In genomic region chr20:2151805-2152727, GRCh38 we compare ENCODE assay signal across 12 cellular contexts. TPM values are rescaled to one million over a fixed set of nuclear protein-coding genes. Genes with fewer than 3 reads are reported as not detected.
DNase-seq lines count a peak whose midpoint lies in the region; ATAC-seq and TF ChIP-seq lines count a peak whose summit lies in the region.
"Had no signal": no experiment of that assay in that cellular context is flagged by ENCODE, and none has a peak within 500 bp of the region (broad histone marks: within the 10 kb centered on the region; RNA-seq: fewer than 3 reads in every experiment).

No MANE protein-coding gene starts in this region.

- TF ChIP-seq RAD21 in SK-N-SH (IDR thresholded peaks at IDR 0.05; ENCODE audit: low read length) = no peak

- H2AFZ ChIP-seq in GM23248 (no peak overlapping the region), SK-N-SH (ENCODE audit: low read depth) (no peak overlapping the region), smooth muscle cell (ENCODE audit: low read depth) (no peak overlapping the region)

- H3K36me3 ChIP-seq in GM23248 (ENCODE audit: low read depth) = no peaks in the 10 kb centered on the region
- peaks cover 0 to 5% of the 10 kb centered on the region in 2 experiments for H3K36me3 ChIP-seq in SK-N-SH (replicated peaks in 1 of 2; ENCODE audit: control insufficient read depth in 1 of 2, insufficient read depth in 2 of 2, low read length in 1 of 2)
- peaks cover 0 to 26% (median 0%) of the 10 kb centered on the region in 9 donors for H3K36me3 ChIP-seq in heart right ventricle
- no peaks in the 10 kb centered on the region for H3K36me3 ChIP-seq in smooth muscle cell (ENCODE audit: low read depth)

- H3K9ac ChIP-seq in GM23248 (peak overlapping the region; percentile 28; the same call in 1 of the 2 replicates), SK-N-SH (no peak overlapping the region), smooth muscle cell (ENCODE audit: low read depth) (no peak overlapping the region)

- CTCF ChIA-PET in SK-N-SH (lab: Yijun Ruan, JAX) = interaction anchor here (0.7 to 5.2 kb wide), 5 partner anchors 12 to 388 kb away, joined by 4 to 39 read pairs (median 5); no protein-coding TSS in a partner anchor

- peak in 1 of 2 experiments; percentile 29; a peak in 1 of 4 replicates for TF ChIP-seq EP300 in SK-N-SH (IDR thresholded peaks at IDR 0.05; ENCODE audit: borderline replicate concordance in 1 of 2, low read depth in 1 of 2, low read length in 1 of 2)

- no peak for TF ChIP-seq CTCF in SK-N-SH (IDR thresholded peaks at IDR 0.05)
- no peak for TF ChIP-seq CTCF in heart right ventricle (IDR thresholded peaks at IDR 0.05)
- no peak for TF ChIP-seq CTCF in smooth muscle cell (IDR thresholded peaks at IDR 0.05; ENCODE audit: borderline replicate concordance, insufficient read depth, poor library complexity, severe bottlenecking)

- ATAC-seq in heart right ventricle (peak; percentile 41 to 86 (median 73)), GM21367 (IDR thresholded peaks at IDR 0.05; ENCODE audit: unreplicated experiment) (no peak), HG02763 (IDR thresholded peaks at IDR 0.05; ENCODE audit: unreplicated experiment) (no peak)

- POLR2A ChIA-PET in SK-N-SH (lab: Yijun Ruan, JAX) = interaction anchor here (1.2 kb wide), 1 partner anchor 49 kb away, joined by 5 read pairs; no protein-coding TSS in a partner anchor

- H3K27ac ChIP-seq in GM23248 (peak overlapping the region; percentile 63), SK-N-SH (ENCODE audit: low read depth in 2 of 2, low read length in 1 of 2) (no peak overlapping the region), heart right ventricle (peak overlapping the region in 8 of 10 donors; percentile 30 to 65 (median 44)), smooth muscle cell (ENCODE audit: low read depth) (peak overlapping the region; percentile 52)
- H3K27ac ChIP-seq: SK-N-MC had no signal

- H3K9me3 ChIP-seq in GM23248 (ENCODE audit: low read depth) (no peaks in the 10 kb centered on the region), SK-N-SH (no peaks in the 10 kb centered on the region), heart right ventricle (no peaks in the 10 kb centered on the region), smooth muscle cell (replicated peaks; ENCODE audit: low read depth) (no peaks in the 10 kb centered on the region)
- H3K9me3 ChIP-seq: adrenal gland, esophagus squamous epithelium had no signal

- WGBS in GM23248 (ENCODE audit: low coverage in 1 of 2, low lambda C conversion rate in 2 of 2, missing lambda C conversion rate in 2 of 2), 2 experiments = 36 to 40% methylated on average over 7 of the region's 7 CpGs
- WGBS in SK-N-SH (ENCODE audit: low lambda C conversion rate) = 82% methylated on average over 7 of the region's 7 CpGs
- 61 to 65% methylated on average over 7 of the region's 7 CpGs for WGBS in heart right ventricle, 2 donors
- WGBS in smooth muscle cell (ENCODE audit: low lambda C conversion rate) = 64% methylated on average over 7 of the region's 7 CpGs

- no peak overlapping the region for H3K4me3 ChIP-seq in GM23248
- H3K4me3 ChIP-seq in SK-N-SH (ENCODE audit: low read depth in 2 of 2, low read length in 1 of 2) = no peak overlapping the region
- no peak overlapping the region for H3K4me3 ChIP-seq in heart right ventricle
- H3K4me3 ChIP-seq in smooth muscle cell = no peak overlapping the region
- H3K4me3 ChIP-seq: adrenal gland, esophagus squamous epithelium, SK-N-MC had no signal

- in situ Hi-C loops in GM23248 (cut with MboI) = no loop called here

- intact Hi-C loops in heart right ventricle (cut with DNase I) = no loop called here

- H3K79me2 ChIP-seq in GM23248 (ENCODE audit: insufficient read depth) = no peaks in the 10 kb centered on the region; the same call in 1 of the 2 replicates
- no peaks in the 10 kb centered on the region for H3K79me2 ChIP-seq in SK-N-SH (ENCODE audit: insufficient read depth)
- no peaks in the 10 kb centered on the region for H3K79me2 ChIP-seq in smooth muscle cell (ENCODE audit: low read depth)

- H4K20me1 ChIP-seq in GM23248 (ENCODE audit: insufficient read depth) = no peaks in the 10 kb centered on the region
- H4K20me1 ChIP-seq in SK-N-SH (ENCODE audit: insufficient read depth) = no peaks in the 10 kb centered on the region
- peaks cover 8% of the 10 kb centered on the region for H4K20me1 ChIP-seq in smooth muscle cell (ENCODE audit: low read depth)

- H3F3A ChIP-seq in GM23248 (ENCODE audit: insufficient read depth) (peaks cover 29% of the 10 kb centered on the region), SK-N-SH (replicated peaks; ENCODE audit: insufficient read depth) (no peaks in the 10 kb centered on the region), smooth muscle cell (ENCODE audit: low read depth) (no peaks in the 10 kb centered on the region)

- H3K9me2 ChIP-seq in GM23248 (ENCODE audit: insufficient read depth) = no peaks in the 10 kb centered on the region
- H3K9me2 ChIP-seq in SK-N-SH = no peaks in the 10 kb centered on the region

- H3K27me3 ChIP-seq in GM23248 (replicated peaks; ENCODE audit: insufficient read depth) (no peaks in the 10 kb centered on the region), SK-N-SH (ENCODE audit: insufficient read depth) (no peaks in the 10 kb centered on the region), heart right ventricle (no peaks in the 10 kb centered on the region), smooth muscle cell (ENCODE audit: low read depth) (no peaks in the 10 kb centered on the region)
- H3K27me3 ChIP-seq: adrenal gland, esophagus squamous epithelium had no signal

- H3K4me1 ChIP-seq in GM23248 (ENCODE audit: insufficient read depth) = peaks cover 20% of the 10 kb centered on the region
- H3K4me1 ChIP-seq in SK-N-SH (ENCODE audit: control insufficient read depth in 1 of 2, insufficient read depth in 2 of 2, low read depth in 1 of 2, low read length in 1 of 2) = peaks cover 13 to 20% of the 10 kb centered on the region in 2 experiments; a peak in 3 of 4 replicates
- H3K4me1 ChIP-seq in heart right ventricle = peaks cover 5 to 22% (median 18%) of the 10 kb centered on the region in 9 donors
- H3K4me1 ChIP-seq in smooth muscle cell (ENCODE audit: low read depth) = no peaks in the 10 kb centered on the region

- H3K4me2 ChIP-seq in GM23248 (ENCODE audit: unreplicated experiment) (peak overlapping the region; percentile 71), SK-N-SH (no peak overlapping the region), smooth muscle cell (peak overlapping the region; percentile 25)

- peak; percentile 88 for DNase-seq in GM23248
- DNase-seq in SK-N-SH = peak; percentile 68
- no peak for DNase-seq in heart right ventricle
- DNase-seq in smooth muscle cell (lab: John Stamatoyannopoulos, UW; ENCODE audit: unreplicated experiment) = no peak
- no peak for DNase-seq in COR-L47 (lab: John Stamatoyannopoulos, UW)
- DNase-seq in activated CD8-positive, alpha-beta memory T cell treated with anti-CD3 and anti-CD28 coated beads, Interleukin-2, amount 50 U/mL, for 4 hours = no peak
- DNase-seq: activated CD4-positive, alpha-beta T cell treated with anti-CD3 and anti-CD28 coated beads, Interleukin-2, amount 50 U/mL, for 48 hours; adrenal gland; esophagus squamous epithelium had no signal

TF ChIP-seq in SK-N-SH, 30 proteins besides CTCF, POLR2A, EP300 and RAD21:
- TF ChIP-seq TCF12 (IDR thresholded peaks at IDR 0.05) (peak; percentile 49), CHD2 (IDR thresholded peaks at IDR 0.05; ENCODE audit: low read length, partially characterized antibody) (no peak), RXRA (IDR thresholded peaks at IDR 0.05; ENCODE audit: borderline replicate concordance, low read depth) (no peak), FOXM1 (IDR thresholded peaks at IDR 0.05; ENCODE audit: low read depth) (no peak), GATA2 (CRISPR knock-in tag; IDR thresholded peaks at IDR 0.05) (no peak)
TF ChIP-seq in SK-N-SH: peak in this region for 1.

RNA-seq across cellular contexts. Expression of gene STK35, which starts 50.4 kb away (rescaled TPM):
- total RNA-seq in GM23248 (2014; rRNA removed; shearing (Covaris generic)) = 15.2 and 19.7 TPM in 2 replicates
- polyA plus RNA-seq in GM23248 (2016; fragmentation: Nextera tagmentation; extraction: Ambion mirVana) = 5.9 and 6.9 TPM in 2 replicates
- 6.7 and 7.5 TPM in 2 replicates for polyA plus RNA-seq in SK-N-SH (2012; rRNA removed)
- 3.9 and 5.2 TPM in 2 replicates for polyA plus RNA-seq in SK-N-SH (2012; cell fraction: cytosol; rRNA removed)
- polyA plus RNA-seq in SK-N-SH (2012; cell fraction: nucleus; rRNA removed) = 16.3 and 16.5 TPM in 2 replicates
- total RNA-seq in heart right ventricle = 10 to 100 TPM; 10.7 to 17.2 (median 13.9) TPM
- polyA plus RNA-seq in heart right ventricle = 1 to 10 TPM; 5.4 to 5.6 TPM
- 14.6 and 15.6 TPM in 2 replicates for total RNA-seq in smooth muscle cell
- polyA plus RNA-seq in smooth muscle cell = 9.6 and 11.3 TPM in 2 replicates

Comparison
In these comparisons a context has a peak if more than half of its experiments do, and no peak if none do; other contexts are left out.
1. DNase-seq: peak in GM23248 (single experiment) and SK-N-SH (single experiment); none in heart right ventricle (0 of 2), smooth muscle cell (single experiment), COR-L47 (single experiment) and activated CD8-positive, alpha-beta memory T cell treated with anti-CD3 and anti-CD28 coated beads, Interleukin-2, amount 50 U/mL, for 4 hours (single experiment).
2. H3K27ac ChIP-seq: peak in GM23248 (single experiment), heart right ventricle (8 of 10) and smooth muscle cell (single experiment); none in SK-N-SH (0 of 2).
3. ATAC-seq: peak in heart right ventricle (8 of 8); none in GM21367 (single experiment) and HG02763 (single experiment).